Comparison of ENCODE assay signal across 10 cellular contexts in genomic region chr3:194296448-194296831, GRCh38. TPM values are rescaled to one million over a fixed set of nuclear protein-coding genes. Genes with fewer than 3 reads are reported as not detected.
DNase-seq lines count a peak whose midpoint lies in the region; ATAC-seq, FAIRE-seq and TF ChIP-seq lines count a peak whose summit lies in the region.
"Had no signal": no experiment of that assay in that cellular context is flagged by ENCODE, and none has a peak within 500 bp of the region (broad histone marks: within the 10 kb centered on the region; RNA-seq: fewer than 3 reads in every experiment).

No MANE protein-coding gene starts in this region.

- no peaks in the 10 kb centered on the region for H3K27me3 ChIP-seq in pancreas

- TF ChIP-seq CTCF in pancreas (IDR thresholded peaks at IDR 0.05), result no peak

- intact Hi-C loops in pancreas (cut with DNase I), result no loop called here

- 3% methylated on average over 13 of the region's 13 CpGs for WGBS in pancreas, 2 donors

- peak overlapping the region in 3 of 4 donors; percentile 24 to 43 (median 40) for H3K4me3 ChIP-seq in pancreas

- peaks cover 0 to 7% (median 0%) of the 10 kb centered on the region in 3 donors for H3K4me1 ChIP-seq in pancreas

- H3K9me3 ChIP-seq in pancreas, result no peaks in the 10 kb centered on the region

- DNase-seq in EL, result peak; percentile 85
- peak; percentile 91 for DNase-seq in glomerular visceral epithelial cell (ENCODE audit: extremely low spot score)
- peak in 5 of 6 donors; percentile 79 to 84 (median 83) for DNase-seq in pancreas
- DNase-seq: hippocampal formation had no signal

- FAIRE-seq in pancreas (lab: Jason Lieb, UNC), result no peak

- no peaks in the 10 kb centered on the region for H3K36me3 ChIP-seq in pancreas

- H3K27ac ChIP-seq in pancreas, result peak overlapping the region; percentile 79 to 96 (median 93)

- ATAC-seq in SK-N-SH treated with all-trans-retinoic acid at 6 μM for 48 hours (peak; percentile 88), pancreas (peak; percentile 75 to 81 (median 78)), HG02798 (IDR thresholded peaks at IDR 0.05; ENCODE audit: poor library complexity, unreplicated experiment) (no peak), GM18867 (IDR thresholded peaks at IDR 0.05; ENCODE audit: unreplicated experiment) (no peak), HG02763 (IDR thresholded peaks at IDR 0.05; ENCODE audit: unreplicated experiment) (no peak), HG03354 (IDR thresholded peaks at IDR 0.05; ENCODE audit: poor library complexity, severe bottlenecking, unreplicated experiment) (no peak)
- ATAC-seq: stimulated activated effector memory CD8-positive, alpha-beta T cell treated with anti-CD3 and anti-CD28 coated beads, Interleukin-12 subunit alpha, Interleukin-12 subunit beta, amount 100 ng/mL, for 72 hours had no signal

TF ChIP-seq in SK-N-SH treated with all-trans-retinoic acid at 6 μM for 48 hours, 23 proteins besides CTCF, POLR2A, EP300 and RAD21:
- TF ChIP-seq TSHZ2 (CRISPR knock-in tag; IDR thresholded peaks at IDR 0.05), result no peak; the same call in 1 of the 2 replicates
- TF ChIP-seq CSRNP3 (CRISPR knock-in tag; IDR thresholded peaks at IDR 0.05), result no peak
- no peak for TF ChIP-seq PATZ1 (CRISPR knock-in tag; IDR thresholded peaks at IDR 0.05; ENCODE audit: borderline replicate concordance)
- no peak for TF ChIP-seq ZNF565 (CRISPR knock-in tag; conservative IDR thresholded peaks at IDR 0.05; ENCODE audit: low read depth)
- TF ChIP-seq ARNTL (CRISPR knock-in tag; IDR thresholded peaks at IDR 0.05; ENCODE audit: borderline replicate concordance, low read depth), result no peak
- TF ChIP-seq PPARA (CRISPR knock-in tag; IDR thresholded peaks at IDR 0.05; ENCODE audit: borderline replicate concordance), result no peak
- TF ChIP-seq ISL1 (CRISPR knock-in tag; IDR thresholded peaks at IDR 0.05), result peak; percentile 74
- peak; percentile 86 for TF ChIP-seq CREB5 (CRISPR knock-in tag; IDR thresholded peaks at IDR 0.05; ENCODE audit: low read depth)
- no peak for TF ChIP-seq ZNF70 (CRISPR knock-in tag; IDR thresholded peaks at IDR 0.05)
- 0 out of 2 replicates have a peak, but pooled peaks have one; percentile 59 for TF ChIP-seq CSDC2 (CRISPR knock-in tag; IDR thresholded peaks at IDR 0.05)
- TF ChIP-seq ZC3H10 (CRISPR knock-in tag; IDR thresholded peaks at IDR 0.05), result no peak
- TF ChIP-seq ZFP30 (CRISPR knock-in tag; IDR thresholded peaks at IDR 0.05), result no peak
- TF ChIP-seq ZFP3 (CRISPR knock-in tag; IDR thresholded peaks at IDR 0.05), result peak; percentile 58; the same call in 1 of the 2 replicates
- no peak for TF ChIP-seq POU6F1 (CRISPR knock-in tag; IDR thresholded peaks at IDR 0.05; ENCODE audit: borderline replicate concordance, low read depth)

RNA-seq across cellular contexts. Expression of gene CPN2, which starts 54.7 kb away (rescaled TPM):
- total RNA-seq in pancreas, result under 1 TPM in 1 of 6 donors, not detected in 5; 0.09 TPM
- not detected for polyA plus RNA-seq in pancreas

Comparison
In these comparisons a context has a peak if more than half of its experiments do, and no peak if none do; other contexts are left out.
1. ATAC-seq: peak in SK-N-SH treated with all-trans-retinoic acid at 6 μM for 48 hours (single experiment) and pancreas (4 of 4); none in HG02798 (single experiment), GM18867 (single experiment), HG02763 (single experiment) and HG03354 (single experiment).
2. Peak in every context shown above with its lines, with median percentiles within 50 percentile points of each other: DNase-seq.